10 cellular contexts compared by ENCODE assay signal in the genomic region with DNA sequence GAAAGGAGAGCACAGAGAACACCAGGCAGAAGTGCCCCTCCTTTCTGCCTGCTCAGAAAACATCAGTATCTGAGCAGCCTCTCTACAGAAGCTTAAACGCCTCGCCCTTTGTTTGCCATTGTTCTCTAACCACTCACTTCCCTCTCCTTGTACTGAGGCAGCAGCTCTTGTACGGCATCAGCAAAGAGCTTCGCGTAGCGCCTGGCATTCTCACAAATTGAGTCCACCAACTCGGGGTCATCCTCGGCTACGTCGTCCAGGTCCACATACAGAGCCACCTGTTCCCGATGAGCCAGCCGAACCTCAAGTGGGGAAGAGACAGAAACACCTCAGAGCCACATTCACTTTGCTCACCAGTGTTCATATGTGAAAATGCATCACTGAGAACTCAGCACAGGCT. TPM values are rescaled to one million over a fixed set of nuclear protein-coding genes. Genes with fewer than 3 reads are reported as not detected.
DNase-seq lines count a peak whose midpoint lies in the region; ATAC-seq and TF ChIP-seq lines count a peak whose summit lies in the region.
"Had no signal": no experiment of that assay in that cellular context is flagged by ENCODE, and none has a peak within 500 bp of the region (broad histone marks: within the 10 kb centered on the region; RNA-seq: fewer than 3 reads in every experiment).

No MANE protein-coding gene starts in this region.

- no peak for TF ChIP-seq CTCF in BJ (IDR thresholded peaks at IDR 0.05; ENCODE audit: insufficient read depth, low read depth, low read length)
- no peak for TF ChIP-seq CTCF in choroid plexus epithelial cell (conservative IDR thresholded peaks at IDR 0.05; ENCODE audit: low read depth, low read length)
- TF ChIP-seq CTCF in body of pancreas (IDR thresholded peaks at IDR 0.05): no peak

- no peak overlapping the region for H3K27ac ChIP-seq in Karpas-422 (ENCODE audit: low read length)
- H3K27ac ChIP-seq in body of pancreas: peak overlapping the region in 2 of 4 donors; percentile 84 to 91

- peaks cover 34% of the 10 kb centered on the region for H3K79me2 ChIP-seq in Karpas-422 (ENCODE audit: low read length)

- no peaks in the 10 kb centered on the region for H3K9me2 ChIP-seq in Karpas-422 (replicated peaks; ENCODE audit: insufficient read depth, low read length)

- peak overlapping the region; percentile 95 for H3K4me3 Mint-ChIP-seq in natural killer cell treated with Interleukin-12 subunit alpha and Interleukin-12 subunit beta and Interleukin-15 and Interleukin-18, amount 100 ng/mL, for 72 hours

- no peaks in the 10 kb centered on the region for H3K27me3 Mint-ChIP-seq in natural killer cell treated with Interleukin-12 subunit alpha and Interleukin-12 subunit beta and Interleukin-15 and Interleukin-18, amount 100 ng/mL, for 72 hours

- CTCF ChIA-PET in BJ (lab: Yijun Ruan, JAX): interaction anchor here (0.7 to 1.2 kb wide), 2 partner anchors 10 to 11 kb away, joined by 3 to 6 read pairs; no protein-coding TSS in a partner anchor

- peak overlapping the region; percentile 61 for H3K4me3 ChIP-seq in BJ (ENCODE audit: low read depth, low read length)
- peak overlapping the region; percentile 96 for H3K4me3 ChIP-seq in Karpas-422 (ENCODE audit: low read length)
- peak overlapping the region; percentile 79 for H3K4me3 ChIP-seq in choroid plexus epithelial cell (ENCODE audit: low read depth, low read length)
- peak overlapping the region in 1 of 2 donors; percentile 75 for H3K4me3 ChIP-seq in body of pancreas

- H3K9me3 ChIP-seq in Karpas-422 (ENCODE audit: low read length) (no peaks in the 10 kb centered on the region), body of pancreas (no peaks in the 10 kb centered on the region)

- peaks cover 38 to 42% of the 10 kb centered on the region in 2 donors for H3K4me1 Mint-ChIP-seq in natural killer cell treated with Interleukin-12 subunit alpha and Interleukin-12 subunit beta and Interleukin-15 and Interleukin-18, amount 100 ng/mL, for 72 hours (ENCODE audit: low read depth in 2 of 2)

- no peak overlapping the region for H2AFZ ChIP-seq in Karpas-422 (ENCODE audit: low read length)

- DNase-seq in BJ (ENCODE audit: low read depth): no peak
- no peak for DNase-seq in Karpas-422
- no peak for DNase-seq in choroid plexus epithelial cell (ENCODE audit: low read depth)
- no peak for DNase-seq in natural killer cell treated with Interleukin-12 subunit alpha and Interleukin-12 subunit beta and Interleukin-15 and Interleukin-18, amount 100 ng/mL, for 72 hours (ENCODE audit: low spot score)
- DNase-seq in body of pancreas: no peak
- DNase-seq: effector CD4-positive, alpha-beta T cell; NCI-H146 had no signal

- intact Hi-C loops in body of pancreas (cut with DNase I): no loop called here

- no peak for ATAC-seq in natural killer cell treated with Interleukin-12 subunit alpha and Interleukin-12 subunit beta and Interleukin-15 and Interleukin-18, amount 100 ng/mL, for 72 hours
- no peak for ATAC-seq in HG02759 (IDR thresholded peaks at IDR 0.05; ENCODE audit: unreplicated experiment)
- no peak for ATAC-seq in GM21423 (IDR thresholded peaks at IDR 0.05; ENCODE audit: unreplicated experiment)
- no peak for ATAC-seq in GM19324 (IDR thresholded peaks at IDR 0.05; ENCODE audit: low FRiP score, unreplicated experiment)
- no peak for ATAC-seq in body of pancreas

- H3K4me1 ChIP-seq in Karpas-422 (ENCODE audit: low read length): peaks cover 20% of the 10 kb centered on the region
- peaks cover 27% of the 10 kb centered on the region for H3K4me1 ChIP-seq in body of pancreas

- H3K27me3 ChIP-seq in BJ (ENCODE audit: control insufficient read depth, insufficient read depth, low read length) (no peaks in the 10 kb centered on the region), Karpas-422 (ENCODE audit: low read length) (no peaks in the 10 kb centered on the region), body of pancreas (no peaks in the 10 kb centered on the region)

- no peaks in the 10 kb centered on the region for H3K9me3 Mint-ChIP-seq in natural killer cell treated with Interleukin-12 subunit alpha and Interleukin-12 subunit beta and Interleukin-15 and Interleukin-18, amount 100 ng/mL, for 72 hours

- no peak for TF ChIP-seq POLR2A in body of pancreas (IDR thresholded peaks at IDR 0.05)

- WGBS in body of pancreas, 2 donors: 56 to 68% methylated on average over 12 of the region's 12 CpGs

- POLR2A ChIA-PET in BJ (lab: Charles Lee): no interaction called here

- peak overlapping the region; percentile 72 for H3K4me2 ChIP-seq in Karpas-422 (ENCODE audit: low read depth, low read length, poor library complexity, severe bottlenecking)

- H3K27ac Mint-ChIP-seq in natural killer cell treated with Interleukin-12 subunit alpha and Interleukin-12 subunit beta and Interleukin-15 and Interleukin-18, amount 100 ng/mL, for 72 hours: peak overlapping the region; percentile 92 to 93

- H3K9ac ChIP-seq in Karpas-422 (ENCODE audit: low read length): peak overlapping the region; percentile 98

- H3K36me3 Mint-ChIP-seq in natural killer cell treated with Interleukin-12 subunit alpha and Interleukin-12 subunit beta and Interleukin-15 and Interleukin-18, amount 100 ng/mL, for 72 hours: peaks cover 38% of the 10 kb centered on the region

- peaks cover 18% of the 10 kb centered on the region; the same call in 1 of the 2 replicates for H4K20me1 ChIP-seq in Karpas-422 (ENCODE audit: insufficient read depth, low read depth, low read length)

- H3K36me3 ChIP-seq in BJ (ENCODE audit: control insufficient read depth, insufficient read depth, low read length): peaks cover 30% of the 10 kb centered on the region
- H3K36me3 ChIP-seq in Karpas-422 (ENCODE audit: insufficient read depth, low read length): peaks cover 45% of the 10 kb centered on the region
- peaks cover 17 to 30% of the 10 kb centered on the region in 2 donors for H3K36me3 ChIP-seq in body of pancreas (replicated peaks in 1 of 2; ENCODE audit: insufficient read depth in 1 of 2, low read depth in 2 of 2)

RNA-seq across cellular contexts. Expression of a gene that starts 1.7 kb away (rescaled TPM):
- polyA plus RNA-seq in BJ (2011; rRNA removed): 53.8 and 89.0 TPM in 2 replicates
- 68.4 and 115 TPM in 2 replicates for polyA minus RNA-seq in BJ (2011; rRNA and poly(A)+ RNA removed)
- total RNA-seq in Karpas-422 (2014; rRNA removed; shearing (Covaris generic); ENCODE audit: low replicate concordance): 109 and 175 TPM in 2 replicates
- 100 to 1,000 TPM; 248 to 526 TPM for total RNA-seq in natural killer cell treated with Interleukin-12 subunit alpha and Interleukin-12 subunit beta and Interleukin-15 and Interleukin-18, amount 100 ng/mL, for 72 hours
- total RNA-seq in body of pancreas: 10 to 100 TPM; 32.6 to 34.5 TPM

RNA-seq across cellular contexts. Expression of a gene that starts 2.0 kb away (rescaled TPM):
- polyA plus RNA-seq in BJ (2011; rRNA removed): 14.3 and 15.2 TPM in 2 replicates
- polyA minus RNA-seq in BJ (2011; rRNA and poly(A)+ RNA removed): 9.2 and 14.1 TPM in 2 replicates
- total RNA-seq in Karpas-422 (2014; rRNA removed; shearing (Covaris generic); ENCODE audit: low replicate concordance): 3.6 and 14.5 TPM in 2 replicates
- 10 to 100 TPM in 1 of 2 donors, 1 to 10 TPM in 1; 8.9 to 16.9 TPM for total RNA-seq in natural killer cell treated with Interleukin-12 subunit alpha and Interleukin-12 subunit beta and Interleukin-15 and Interleukin-18, amount 100 ng/mL, for 72 hours
- 10 to 100 TPM in 1 of 2 donors, 1 to 10 TPM in 1; 6.0 to 11.2 TPM for total RNA-seq in body of pancreas

RNA-seq across cellular contexts. Expression of a gene that starts 10.7 kb away (rescaled TPM):
- 195 and 234 TPM in 2 replicates for polyA plus RNA-seq in BJ (2011; rRNA removed)
- 169 and 252 TPM in 2 replicates for polyA minus RNA-seq in BJ (2011; rRNA and poly(A)+ RNA removed)
- total RNA-seq in Karpas-422 (2014; rRNA removed; shearing (Covaris generic); ENCODE audit: low replicate concordance): 52.7 and 61.1 TPM in 2 replicates
- total RNA-seq in natural killer cell treated with Interleukin-12 subunit alpha and Interleukin-12 subunit beta and Interleukin-15 and Interleukin-18, amount 100 ng/mL, for 72 hours: 10 to 100 TPM; 81.8 to 88.8 TPM
- total RNA-seq in body of pancreas: 10 to 100 TPM; 15.8 to 16.1 TPM

RNA-seq across cellular contexts. Expression of a gene that starts 17.9 kb away (rescaled TPM):
- polyA plus RNA-seq in BJ (2011; rRNA removed): 17.2 and 17.4 TPM in 2 replicates
- 18.1 and 21.9 TPM in 2 replicates for polyA minus RNA-seq in BJ (2011; rRNA and poly(A)+ RNA removed)
- 17.6 and 20.8 TPM in 2 replicates for total RNA-seq in Karpas-422 (2014; rRNA removed; shearing (Covaris generic); ENCODE audit: low replicate concordance)
- total RNA-seq in natural killer cell treated with Interleukin-12 subunit alpha and Interleukin-12 subunit beta and Interleukin-15 and Interleukin-18, amount 100 ng/mL, for 72 hours: 10 to 100 TPM; 19.6 to 33.6 TPM
- total RNA-seq in body of pancreas: 10 to 100 TPM; 16.9 to 46.5 TPM

RNA-seq across cellular contexts. Expression of a gene that starts 19.7 kb away (rescaled TPM):
- polyA plus RNA-seq in BJ (2011; rRNA removed): 18.2 and 39.5 TPM in 2 replicates
- polyA minus RNA-seq in BJ (2011; rRNA and poly(A)+ RNA removed): 17.7 and 19.2 TPM in 2 replicates
- 30.6 and 34.3 TPM in 2 replicates for total RNA-seq in Karpas-422 (2014; rRNA removed; shearing (Covaris generic); ENCODE audit: low replicate concordance)
- 10 to 100 TPM; 46.3 to 69.1 TPM for total RNA-seq in natural killer cell treated with Interleukin-12 subunit alpha and Interleukin-12 subunit beta and Interleukin-15 and Interleukin-18, amount 100 ng/mL, for 72 hours
- 10 to 100 TPM; 30.4 to 51.7 TPM for total RNA-seq in body of pancreas
